ENCODE assay signal across 8 cellular contexts in the genomic region with DNA sequence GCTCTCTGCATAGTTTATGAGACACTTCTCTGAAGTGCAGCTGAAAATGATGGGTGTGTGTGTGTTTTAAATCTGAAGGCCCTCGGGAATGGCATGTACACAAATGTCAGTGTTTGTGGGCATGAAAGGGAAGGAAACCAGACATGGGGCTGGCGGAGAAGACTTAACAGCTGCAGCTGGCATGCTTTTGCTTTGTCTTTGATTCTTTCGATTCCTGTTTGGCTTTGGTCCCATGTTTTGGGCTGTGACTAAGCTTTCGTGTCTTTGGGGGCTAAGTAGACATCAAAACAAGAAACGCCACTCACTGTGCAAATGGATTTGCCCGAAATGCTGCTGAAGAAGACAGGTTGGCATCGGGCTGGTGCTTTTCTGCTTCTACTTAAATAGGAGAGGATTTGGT.
DNase-seq lines count a peak whose midpoint lies in the region; ATAC-seq and TF ChIP-seq lines count a peak whose summit lies in the region.

No MANE protein-coding gene starts in this region.

- peaks cover 23% of the 10 kb centered on the region for H3K9me3 ChIP-seq in left ventricle myocardium inferior (replicated peaks)
- H3K9me3 ChIP-seq in tibial artery, result no peaks in the 10 kb centered on the region
- H3K9me3 ChIP-seq in psoas muscle, result peaks cover 6% of the 10 kb centered on the region

- H3K4me1 ChIP-seq in left ventricle myocardium inferior (no peaks in the 10 kb centered on the region), tibial artery (peaks cover 0 to 29% (median 16%) of the 10 kb centered on the region in 4 donors), psoas muscle (no peaks in the 10 kb centered on the region)

- TF ChIP-seq CTCF in GM13977 (IDR thresholded peaks at IDR 0.05; ENCODE audit: extremely low read depth, insufficient read depth, missing control alignments) (no peak), left ventricle myocardium inferior (IDR thresholded peaks at IDR 0.05; ENCODE audit: borderline replicate concordance) (no peak), tibial artery (IDR thresholded peaks at IDR 0.05) (no peak), psoas muscle (IDR thresholded peaks at IDR 0.05) (no peak)

- H3K36me3 ChIP-seq in left ventricle myocardium inferior (no peaks in the 10 kb centered on the region), tibial artery (no peaks in the 10 kb centered on the region), psoas muscle (ENCODE audit: insufficient read depth in 1 of 2, low read depth in 1 of 2) (no peaks in the 10 kb centered on the region)

- ATAC-seq in HG03159 (IDR thresholded peaks at IDR 0.05; ENCODE audit: unreplicated experiment) (peak; percentile 44), psoas muscle (no peak), HG03039 (IDR thresholded peaks at IDR 0.05; ENCODE audit: unreplicated experiment) (no peak)

- H3K27me3 ChIP-seq in left ventricle myocardium inferior (ENCODE audit: low read depth) (peaks cover 15% of the 10 kb centered on the region), tibial artery (no peaks in the 10 kb centered on the region), psoas muscle (ENCODE audit: insufficient read depth in 3 of 3, low read length in 2 of 3) (no peaks in the 10 kb centered on the region)

- 18 to 22% (median 19%) methylated on average over 7 of the region's 7 CpGs for WGBS in psoas muscle, 3 donors

- H3K27ac ChIP-seq in left ventricle myocardium inferior (replicated peaks) (peak overlapping the region; percentile 42), tibial artery (peak overlapping the region; percentile 58 to 68), psoas muscle (no peak overlapping the region)

- intact Hi-C loops in left ventricle myocardium inferior (cut with micrococcal nuclease) (no loop called here), tibial artery (cut with DNase I; ENCODE audit: low total_unique reads) (no loop called here), psoas muscle (cut with DNase I) (no loop called here)

- in situ Hi-C loops in GM13977 (cut with MboI; ENCODE audit: low pct_unique_long_range_greater_than_20kb, low sequenced_read_pairs, unreplicated experiment), result no loop called here

- DNase-seq in GM13977 (ENCODE audit: low spot score) (peak; percentile 46), left ventricle myocardium inferior (no peak), tibial artery (no peak), NCI-H1930 (lab: John Stamatoyannopoulos, UW) (no peak), psoas muscle (no peak)
- peak; percentile 29 for DNase-seq in activated CD8-positive, alpha-beta memory T cell treated with anti-CD3 and anti-CD28 coated beads, Interleukin-2, amount 50 U/mL, for 4 hours

- no peak overlapping the region for H3K4me3 ChIP-seq in left ventricle myocardium inferior
- no peak overlapping the region for H3K4me3 ChIP-seq in tibial artery
- H3K4me3 ChIP-seq in psoas muscle, result no peak overlapping the region

Comparison
In these comparisons a context has a peak if more than half of its experiments do, and no peak if none do; other contexts are left out.
1. DNase-seq: peak in GM13977 (single experiment) and activated CD8-positive, alpha-beta memory T cell treated with anti-CD3 and anti-CD28 coated beads, Interleukin-2, amount 50 U/mL, for 4 hours (single experiment); none in left ventricle myocardium inferior (single experiment), tibial artery (0 of 2), NCI-H1930 (0 of 2) and psoas muscle (0 of 2).